1 cellular context compared by ENCODE assay signal in genomic region chr2:169609264-169609663, GRCh38.
A peak's percentile ranks its signal among the peaks of the same experiment; 100 is the strongest.
TF ChIP-seq lines count a peak whose summit lies in the region.

No MANE protein-coding gene starts in this region.

TF ChIP-seq in K562, 482 proteins besides CTCF, POLR2A, EP300 and RAD21:
- peak; percentile 75 for TF ChIP-seq NFIC (IDR thresholded peaks at IDR 0.05)
- no peak for TF ChIP-seq SMARCA4 (IDR thresholded peaks at IDR 0.05)
